In the genomic region with DNA sequence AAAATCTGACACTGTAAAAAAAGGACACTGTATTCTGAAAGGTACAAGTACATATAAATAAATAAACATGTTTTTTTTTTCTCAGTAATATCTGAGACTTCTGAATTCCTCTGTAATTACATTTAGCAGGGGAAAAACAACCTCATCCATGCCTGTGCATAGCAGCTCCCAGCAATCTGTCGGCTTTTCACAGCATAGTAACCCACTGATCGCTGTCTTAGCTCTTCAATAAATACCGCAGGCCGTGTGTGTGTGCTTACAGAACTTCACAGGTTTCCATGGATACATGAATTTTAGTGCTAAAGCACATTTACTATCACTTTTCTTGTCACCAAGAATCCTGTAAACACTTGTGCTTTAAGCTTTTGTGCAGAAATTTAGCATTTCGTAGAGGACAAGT, we compare ENCODE assay signal across 16 cellular contexts.
"Had no signal": no experiment of that assay in that cellular context is flagged by ENCODE, and none has a peak within 500 bp of the region (broad histone marks: within the 10 kb centered on the region; RNA-seq: fewer than 3 reads in every experiment).

No MANE protein-coding gene starts in this region.

- ATAC-seq: heart left ventricle; naive thymus-derived CD4-positive, alpha-beta T cell had no signal

- H3K27ac ChIP-seq: dorsolateral prefrontal cortex, heart left ventricle, left ventricle myocardium inferior, right atrium auricular region, stomach had no signal

- H3K4me3 ChIP-seq: dorsolateral prefrontal cortex, heart left ventricle, left ventricle myocardium inferior, lung, right atrium auricular region, stomach had no signal

- H3K36me3 ChIP-seq: heart left ventricle, left ventricle myocardium inferior, right atrium auricular region, stomach had no signal

- DNase-seq: cortex of kidney; dorsolateral prefrontal cortex; effector CD8-positive, alpha-beta T cell; foreskin melanocyte; heart left ventricle; left ventricle myocardium inferior; mesenchymal stem cell; naive thymus-derived CD4-positive, alpha-beta T cell; nephron progenitor cell; small intestine; stimulated activated CD4-positive, alpha-beta T cell treated with anti-CD3 and anti-CD28 coated beads, Interleukin-12 subunit alpha, Interleukin-12 subunit beta, amount 100 ng/mL, for 4 hours; stimulated activated naive CD4-positive, alpha-beta T cell; stomach; substantia nigra had no signal

- H3K27me3 ChIP-seq: dorsolateral prefrontal cortex, right atrium auricular region had no signal
